ENCODE assay signal across 1 cellular context in genomic region chr11:12266943-12267342, GRCh38.
A peak's percentile ranks its signal among the peaks of the same experiment; 100 is the strongest.
TF ChIP-seq lines count a peak whose summit lies in the region.

No MANE protein-coding gene starts in this region.

TF ChIP-seq in HepG2, 621 proteins besides CTCF, POLR2A, EP300 and RAD21 (continued from another document):
- TF ChIP-seq ZNF574 (CRISPR knock-in tag; IDR thresholded peaks at IDR 0.05) (no peak), SRSF4 (IDR thresholded peaks at IDR 0.05; ENCODE audit: low read depth, low read length, poor library complexity, severe bottlenecking) (no peak), PATZ1 (CRISPR knock-in tag; IDR thresholded peaks at IDR 0.05) (no peak), ZFP62 (CRISPR knock-in tag; IDR thresholded peaks at IDR 0.05) (no peak), RAD51 (IDR thresholded peaks at IDR 0.05; ENCODE audit: borderline replicate concordance) (no peak), DNMT3B (CRISPR knock-in tag; conservative IDR thresholded peaks at IDR 0.05) (no peak), ZNF724P (CRISPR knock-in tag; IDR thresholded peaks at IDR 0.05; ENCODE audit: borderline replicate concordance) (no peak), PLRG1 (conservative IDR thresholded peaks at IDR 0.05) (no peak), SMC3 (IDR thresholded peaks at IDR 0.05; ENCODE audit: low read length) (0 out of 2 replicates have a peak, but pooled peaks have one; percentile 27), ZNF383 (CRISPR knock-in tag; IDR thresholded peaks at IDR 0.05; ENCODE audit: borderline replicate concordance) (no peak), ZMYM4 (CRISPR knock-in tag; IDR thresholded peaks at IDR 0.05) (no peak), HNRNPL (IDR thresholded peaks at IDR 0.05; ENCODE audit: low read depth, low read length) (peak; percentile 80; the same call in 1 of the 2 replicates), ATF4 (CRISPR knock-in tag; IDR thresholded peaks at IDR 0.05) (no peak), FLYWCH1 (CRISPR knock-in tag; IDR thresholded peaks at IDR 0.05) (no peak), ZFP37 (CRISPR knock-in tag; IDR thresholded peaks at IDR 0.05; ENCODE audit: borderline replicate concordance) (no peak)
